8 cellular contexts compared by ENCODE assay signal in the genomic region with DNA sequence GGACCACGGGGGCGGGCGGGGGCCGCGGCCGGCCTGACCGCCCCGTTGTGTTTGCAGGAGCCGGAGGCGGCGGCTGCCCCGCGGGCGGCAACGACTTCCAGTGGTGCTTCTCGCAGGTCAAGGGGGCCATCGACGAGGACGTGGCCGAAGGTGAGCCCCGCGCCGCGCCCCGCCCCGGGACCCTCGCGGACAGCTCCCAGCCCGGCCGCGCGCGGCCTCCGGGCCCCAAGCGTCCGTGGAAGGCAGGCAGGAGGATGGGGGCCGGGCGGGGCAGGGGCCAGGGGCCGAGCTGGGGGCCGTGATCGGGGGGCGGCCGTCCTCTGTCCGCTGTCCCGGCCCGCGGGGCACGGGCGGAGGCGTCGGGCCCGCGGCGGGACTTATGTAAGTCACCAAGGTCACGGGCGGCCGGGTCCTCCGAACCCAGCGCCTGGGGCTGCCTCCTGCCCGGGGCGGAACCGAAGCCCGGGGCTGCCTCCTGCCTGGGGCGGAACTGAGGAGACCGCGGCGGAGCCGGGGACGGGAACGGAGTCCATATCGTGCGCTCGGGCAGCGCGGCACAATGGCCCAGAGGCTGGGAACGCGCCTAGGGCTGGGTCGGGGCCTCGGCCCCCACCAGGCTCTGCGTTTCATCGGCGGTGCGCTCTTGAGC. TPM values are rescaled to one million over a fixed set of nuclear protein-coding genes. Genes with fewer than 3 reads are reported as not detected.
DNase-seq lines count a peak whose midpoint lies in the region; ATAC-seq and TF ChIP-seq lines count a peak whose summit lies in the region.

No MANE protein-coding gene starts in this region.

- peak overlapping the region; percentile 5 to 70 for H3K4me3 ChIP-seq in CD4-positive, alpha-beta memory T cell (ENCODE audit: low read length in 2 of 2)
- H3K4me3 ChIP-seq in ectodermal cell (ENCODE audit: insufficient read depth, low read depth, low read length) (peak overlapping the region; percentile 81), stomach (peak overlapping the region; percentile 87 to 99 (median 91))

- intact Hi-C loops in CD4-positive, alpha-beta memory T cell (cut with micrococcal nuclease) = loop anchor here (2.0 to 10.0 kb wide), 6 partner anchors 17 to 1353 kb away; no protein-coding TSS in a partner anchor
- intact Hi-C loops in activated B cell treated with CpG ODN at 0.5 μM for 24 hours (cut with micrococcal nuclease) (loop anchor here (2.0 kb wide), 2 partner anchors 407 to 429 kb away; no protein-coding TSS in a partner anchor), stomach (cut with DNase I; ENCODE audit: low total_unique reads) (no loop called here)

- peaks cover 0 to 28% of the 10 kb centered on the region in 2 donors for H3K36me3 Mint-ChIP-seq in CD4-positive, alpha-beta memory T cell
- peaks cover 14% of the 10 kb centered on the region for H3K36me3 Mint-ChIP-seq in activated B cell treated with CpG ODN at 0.5 μM for 24 hours (ENCODE audit: low read depth)

- no peak for TF ChIP-seq CTCF in activated B cell treated with CpG ODN at 0.5 μM for 24 hours (IDR thresholded peaks at IDR 0.05)
- no peak for TF ChIP-seq CTCF in stomach (IDR thresholded peaks at IDR 0.05)

- ATAC-seq in GM19463 (IDR thresholded peaks at IDR 0.05; ENCODE audit: unreplicated experiment) = peak; percentile 22
- ATAC-seq in HG03520 (IDR thresholded peaks at IDR 0.05; ENCODE audit: unreplicated experiment) = peak; percentile 17
- ATAC-seq in activated B cell treated with CpG ODN at 0.5 μM for 24 hours (ENCODE audit: low read depth) = peak; percentile 32

- WGBS in ectodermal cell, 2 experiments = 0 to 1% methylated on average over 83 of the region's 83 CpGs
- 0 to 2% (median 0%) methylated on average over 18 to 83 of the region's 83 CpGs for WGBS in stomach, 5 donors

- H3K27me3 Mint-ChIP-seq in CD4-positive, alpha-beta memory T cell = peaks cover 0 to 2% of the 10 kb centered on the region in 2 donors
- peaks cover 6% of the 10 kb centered on the region for H3K27me3 Mint-ChIP-seq in activated B cell treated with CpG ODN at 0.5 μM for 24 hours

- peak overlapping the region; percentile 90 to 98 (median 95) for H3K27ac Mint-ChIP-seq in CD4-positive, alpha-beta memory T cell
- peak overlapping the region; percentile 80 for H3K27ac Mint-ChIP-seq in activated B cell treated with CpG ODN at 0.5 μM for 24 hours

- H3K4me3 Mint-ChIP-seq in CD4-positive, alpha-beta memory T cell = peak overlapping the region; percentile 85 to 94 (median 88)
- peak overlapping the region; percentile 84 for H3K4me3 Mint-ChIP-seq in activated B cell treated with CpG ODN at 0.5 μM for 24 hours

- peaks cover 69% of the 10 kb centered on the region for H3K4me1 ChIP-seq in CD4-positive, alpha-beta memory T cell (ENCODE audit: insufficient read depth, low read length)
- peaks cover 3% of the 10 kb centered on the region for H3K4me1 ChIP-seq in ectodermal cell (ENCODE audit: control insufficient read depth, insufficient read depth, low read length)
- H3K4me1 ChIP-seq in stomach = peaks cover 29 to 57% (median 52%) of the 10 kb centered on the region in 4 donors

- TF ChIP-seq POLR2A in stomach (IDR thresholded peaks at IDR 0.05) = no peak

- peak overlapping the region; percentile 75 for H3K27ac ChIP-seq in CD4-positive, alpha-beta memory T cell (ENCODE audit: low read depth, low read length)
- H3K27ac ChIP-seq in ectodermal cell (ENCODE audit: insufficient read depth, low read depth, low read length, poor library complexity, severe bottlenecking) (peak overlapping the region; percentile 44), stomach (peak overlapping the region; percentile 93 to 99 (median 98))

- POLR2A ChIA-PET in CD4-positive, alpha-beta memory T cell (lab: Charles Lee; ENCODE audit: partially characterized antibody) = interaction anchor here (1.2 to 2.8 kb wide), 5 partner anchors 31 to 80 kb away, joined by 3 to 19 read pairs (median 4); partner anchors contain the start of gene BNIP3
- POLR2A ChIA-PET in activated B cell treated with CpG ODN at 0.5 μM for 24 hours (lab: Charles Lee) = interaction anchor here (0.6 to 1.6 kb wide), 3 partner anchors 11 to 1600 kb away, joined by 3 to 9 read pairs (median 4); partner anchors contain the start of gene BNIP3

- H3K27me3 ChIP-seq in CD4-positive, alpha-beta memory T cell (ENCODE audit: insufficient read depth, low read length) = no peaks in the 10 kb centered on the region
- H3K27me3 ChIP-seq in ectodermal cell (ENCODE audit: control insufficient read depth, insufficient read depth, low read length, poor library complexity, severe bottlenecking) = peaks cover 21% of the 10 kb centered on the region
- H3K27me3 ChIP-seq in stomach = peaks cover 0 to 25% (median 12%) of the 10 kb centered on the region in 3 donors

- H3K36me3 ChIP-seq in CD4-positive, alpha-beta memory T cell (ENCODE audit: insufficient read depth, low read length) = peaks cover 7% of the 10 kb centered on the region
- no peaks in the 10 kb centered on the region for H3K36me3 ChIP-seq in ectodermal cell (ENCODE audit: control insufficient read depth, insufficient read depth, low read length)
- H3K36me3 ChIP-seq in stomach = peaks cover 0 to 11% (median 4%) of the 10 kb centered on the region in 4 donors

- TF ChIP-seq EP300 in stomach (IDR thresholded peaks at IDR 0.05) = no peak

- CTCF ChIA-PET in CD4-positive, alpha-beta memory T cell (lab: Charles Lee; ENCODE audit: partially characterized antibody) = interaction anchor here (0.8 to 1.9 kb wide), 2 partner anchors 73 to 122 kb away, joined by 4 to 5 read pairs; no protein-coding TSS in a partner anchor
- CTCF ChIA-PET in activated B cell treated with CpG ODN at 0.5 μM for 24 hours (lab: Charles Lee) = interaction anchor here (2.1 kb wide), 1 partner anchor 16 kb away, joined by 8 read pairs; no protein-coding TSS in a partner anchor

- peaks cover 36 to 72% (median 53%) of the 10 kb centered on the region in 4 donors for H3K4me1 Mint-ChIP-seq in CD4-positive, alpha-beta memory T cell
- peaks cover 47% of the 10 kb centered on the region for H3K4me1 Mint-ChIP-seq in activated B cell treated with CpG ODN at 0.5 μM for 24 hours

- peak; percentile 53 to 60 (median 54) for DNase-seq in CD4-positive, alpha-beta memory T cell
- DNase-seq in activated B cell treated with CpG ODN at 0.5 μM for 24 hours (peak; percentile 61), medulla oblongata (ENCODE audit: extremely low spot score) (peak; percentile 32), stomach (peak; percentile 63), 8988T (no peak)

- no peaks in the 10 kb centered on the region for H3K9me3 Mint-ChIP-seq in CD4-positive, alpha-beta memory T cell
- no peaks in the 10 kb centered on the region for H3K9me3 Mint-ChIP-seq in activated B cell treated with CpG ODN at 0.5 μM for 24 hours

- no peaks in the 10 kb centered on the region for H3K9me3 ChIP-seq in CD4-positive, alpha-beta memory T cell (ENCODE audit: control insufficient read depth in 1 of 2, low read length in 2 of 2)
- H3K9me3 ChIP-seq in ectodermal cell (ENCODE audit: control insufficient read depth, low read length) = no peaks in the 10 kb centered on the region
- H3K9me3 ChIP-seq in stomach = no peaks in the 10 kb centered on the region

RNA-seq across cellular contexts. Expression of gene PPP2R2D, which starts 0.5 kb away (rescaled TPM):
- total RNA-seq in CD4-positive, alpha-beta memory T cell = 10 to 100 TPM; 47.2 to 49.2 TPM
- 10 to 100 TPM; 25.7 to 36.2 TPM for polyA plus RNA-seq in CD4-positive, alpha-beta memory T cell
- total RNA-seq in activated B cell treated with CpG ODN at 0.5 μM for 24 hours (28.0 and 32.7 TPM in 2 replicates), stomach (10 to 100 TPM; 35.8 to 96.7 (median 43.7) TPM)
- 32.9 TPM for polyA plus RNA-seq in ectodermal cell (2013, experiment 1 of 4)
- 29.0 TPM for polyA plus RNA-seq in ectodermal cell (2013, experiment 2 of 4)
- 21.1 TPM for polyA plus RNA-seq in ectodermal cell (2013, experiment 3 of 4)
- 23.4 TPM for polyA plus RNA-seq in ectodermal cell (2013, experiment 4 of 4)
- 10 to 100 TPM; 15.6 to 18.9 (median 17.7) TPM for polyA plus RNA-seq in stomach

Comparison
In these comparisons a context has a peak if more than half of its experiments do, and no peak if none do; other contexts are left out.
1. H3K27ac ChIP-seq: peak in every context shown above with its lines; median percentile 98 in stomach; 75 in CD4-positive, alpha-beta memory T cell; 44 in ectodermal cell.
2. H3K4me3 ChIP-seq: peak in every context shown above with its lines; median percentile 91 in stomach; 81 in ectodermal cell; 38 in CD4-positive, alpha-beta memory T cell.